Comparison of ENCODE assay signal across 15 cellular contexts in the genomic region with DNA sequence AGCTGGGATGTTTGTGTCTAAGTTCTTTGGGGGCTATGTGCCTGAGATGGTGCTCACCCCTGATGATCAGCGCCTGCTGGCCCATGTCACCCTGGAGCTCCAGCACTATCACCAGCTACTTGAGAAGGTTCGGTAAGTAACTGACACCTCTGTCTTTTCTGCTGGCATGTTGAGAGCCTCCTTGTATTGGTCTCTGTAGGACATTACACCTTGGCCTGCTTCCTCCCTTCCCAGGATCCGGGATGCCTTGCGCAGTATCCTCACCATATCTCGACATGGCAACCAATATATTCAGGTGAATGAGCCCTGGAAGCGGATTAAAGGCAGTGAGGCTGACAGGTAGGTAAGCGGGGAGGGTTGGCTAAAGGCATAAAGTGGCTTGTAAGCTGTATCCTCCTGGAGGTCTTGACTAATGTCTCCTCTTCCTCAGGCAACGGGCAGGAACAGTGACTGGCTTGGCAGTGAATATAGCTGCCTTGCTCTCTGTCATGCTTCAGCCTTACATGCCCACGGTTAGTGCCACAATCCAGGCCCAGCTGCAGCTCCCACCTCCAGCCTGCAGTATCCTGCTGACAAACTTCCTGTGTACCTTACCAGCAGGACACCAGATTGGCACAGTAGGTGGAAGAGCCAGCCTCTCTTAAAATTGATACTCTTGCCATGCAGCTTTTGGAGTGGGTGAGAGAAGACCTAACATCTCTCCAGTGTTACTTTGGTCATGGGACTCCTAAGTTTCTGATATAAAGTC. TPM values are rescaled to one million over a fixed set of nuclear protein-coding genes. Genes with fewer than 3 reads are reported as not detected.
A peak's percentile ranks its signal among the peaks of the same experiment; 100 is the strongest.
DNase-seq lines count a peak whose midpoint lies in the region; ATAC-seq and TF ChIP-seq lines count a peak whose summit lies in the region.
"Had no signal": no experiment of that assay in that cellular context is flagged by ENCODE, and none has a peak within 500 bp of the region (broad histone marks: within the 10 kb centered on the region; RNA-seq: fewer than 3 reads in every experiment).

No MANE protein-coding gene starts in this region.

- H3K4me2 ChIP-seq in smooth muscle cell, result no peak overlapping the region

- H3K9ac ChIP-seq in smooth muscle cell (ENCODE audit: low read depth), result no peak overlapping the region

- no peak overlapping the region for H2AFZ ChIP-seq in smooth muscle cell (ENCODE audit: low read depth)

- 66 to 67% methylated on average over 9 of the region's 9 CpGs for WGBS in body of pancreas, 2 donors
- 96% methylated on average over 9 of the region's 9 CpGs for WGBS in smooth muscle cell (ENCODE audit: low lambda C conversion rate)

- H3K9me3 ChIP-seq in body of pancreas, result no peaks in the 10 kb centered on the region
- H3K9me3 ChIP-seq in smooth muscle cell (replicated peaks; ENCODE audit: low read depth), result no peaks in the 10 kb centered on the region
- H3K9me3 ChIP-seq in Caco-2, result no peaks in the 10 kb centered on the region
- H3K9me3 ChIP-seq: transverse colon had no signal

- no TSS peak for BruUV-seq in Caco-2 (replicated peaks; lab: Mats Ljungman, UMichigan)

- no peak overlapping the region for H3K4me3 ChIP-seq in body of pancreas
- H3K4me3 ChIP-seq in smooth muscle cell, result no peak overlapping the region
- no peak overlapping the region for H3K4me3 ChIP-seq in Caco-2 (ENCODE audit: low read depth, low read length)
- H3K4me3 ChIP-seq: transverse colon had no signal

- peaks cover 37% of the 10 kb centered on the region for H3K4me1 Mint-ChIP-seq in activated naive CD4-positive, alpha-beta T cell treated with anti-CD3 and anti-CD28 coated beads, Interleukin-2, amount 50 U/mL, for 24 hours
- H3K4me1 Mint-ChIP-seq in Caco-2 (ENCODE audit: low read depth, unreplicated experiment), result peaks cover 22% of the 10 kb centered on the region

- peaks cover 25% of the 10 kb centered on the region for H3K36me3 Mint-ChIP-seq in activated naive CD4-positive, alpha-beta T cell treated with anti-CD3 and anti-CD28 coated beads, Interleukin-2, amount 50 U/mL, for 24 hours
- H3K36me3 Mint-ChIP-seq in activated naive CD4-positive, alpha-beta T cell treated with anti-CD3 and anti-CD28 coated beads, Interleukin-2, amount 50 U/mL, for 72 hours, result peaks cover 38 to 40% of the 10 kb centered on the region in 2 donors
- peaks cover 100% of the 10 kb centered on the region for H3K36me3 Mint-ChIP-seq in Caco-2 (ENCODE audit: insufficient read depth, unreplicated experiment)

- peaks cover 49% of the 10 kb centered on the region for H3K4me1 ChIP-seq in body of pancreas
- H3K4me1 ChIP-seq in smooth muscle cell (ENCODE audit: low read depth), result peaks cover 10% of the 10 kb centered on the region
- peaks cover 9% of the 10 kb centered on the region; the same call in 1 of the 2 replicates for H3K4me1 ChIP-seq in Caco-2

- ATAC-seq in activated naive CD4-positive, alpha-beta T cell treated with anti-CD3 and anti-CD28 coated beads, Interleukin-2, amount 50 U/mL, for 72 hours, result no peak
- no peak for ATAC-seq in body of pancreas
- ATAC-seq in HG03378 (IDR thresholded peaks at IDR 0.05; ENCODE audit: unreplicated experiment), result no peak

- peaks cover 50% of the 10 kb centered on the region for H4K20me1 ChIP-seq in smooth muscle cell (ENCODE audit: low read depth)

- TF ChIP-seq CTCF in body of pancreas (IDR thresholded peaks at IDR 0.05) (no peak), smooth muscle cell (IDR thresholded peaks at IDR 0.05; ENCODE audit: borderline replicate concordance, insufficient read depth, poor library complexity, severe bottlenecking) (no peak), Caco-2 (IDR thresholded peaks at IDR 0.05; ENCODE audit: insufficient read depth in 1 of 2, low read depth in 1 of 2, low read length in 1 of 2, severe bottlenecking in 1 of 2, unreplicated experiment in 1 of 2) (no peak)

- peaks cover 70% of the 10 kb centered on the region for H3F3A ChIP-seq in smooth muscle cell (ENCODE audit: low read depth)

- DNase-seq in activated naive CD4-positive, alpha-beta T cell treated with anti-CD3 and anti-CD28 coated beads, Interleukin-2, amount 50 U/mL, for 72 hours (ENCODE audit: low spot score in 2 of 2), result no peak
- peak; percentile 57 for DNase-seq in NCI-H2081 treated with DMSO at 0.1 percent for 48 hours (lab: John Stamatoyannopoulos, UW)
- DNase-seq in body of pancreas, result no peak
- DNase-seq in smooth muscle cell (lab: John Stamatoyannopoulos, UW; ENCODE audit: unreplicated experiment), result no peak
- DNase-seq in Caco-2, result no peak
- no peak for DNase-seq in anterior cingulate cortex (lab: John Stamatoyannopoulos, UW)
- DNase-seq: activated CD4-positive, alpha-beta T cell treated with anti-CD3 and anti-CD28 coated beads, Interleukin-2, amount 50 U/mL, for 4 hours; AML-193; caudate nucleus; DMS79; NCI-H526; stimulated activated CD4-positive, alpha-beta T cell treated with anti-CD3 and anti-CD28 coated beads, Interleukin-1b, Interleukin-23, amount 100 ng/mL, for 48 hours; transverse colon had no signal

- intact Hi-C loops in body of pancreas (cut with DNase I), result no loop called here
- intact Hi-C loops in Caco-2 (cut with micrococcal nuclease; ENCODE audit: unreplicated experiment), result no loop called here

- H3K27me3 Mint-ChIP-seq in activated naive CD4-positive, alpha-beta T cell treated with anti-CD3 and anti-CD28 coated beads, Interleukin-2, amount 50 U/mL, for 24 hours, result no peaks in the 10 kb centered on the region
- H3K27me3 Mint-ChIP-seq in Caco-2 (ENCODE audit: insufficient read depth, unreplicated experiment), result no peaks in the 10 kb centered on the region

- TF ChIP-seq POLR2A in body of pancreas (IDR thresholded peaks at IDR 0.05), result no peak

- H3K27me3 ChIP-seq in body of pancreas (no peaks in the 10 kb centered on the region), smooth muscle cell (ENCODE audit: low read depth) (no peaks in the 10 kb centered on the region), Caco-2 (replicated peaks; ENCODE audit: control insufficient read depth, insufficient read depth, low read length) (no peaks in the 10 kb centered on the region)
- H3K27me3 ChIP-seq: transverse colon had no signal

- POLR2A ChIA-PET in Caco-2 (lab: Charles Lee), result no interaction called here

- H3K4me3 Mint-ChIP-seq in activated naive CD4-positive, alpha-beta T cell treated with anti-CD3 and anti-CD28 coated beads, Interleukin-2, amount 50 U/mL, for 24 hours, result no peak overlapping the region
- H3K4me3 Mint-ChIP-seq in Caco-2 (ENCODE audit: unreplicated experiment), result no peak overlapping the region

- H3K27ac ChIP-seq in body of pancreas, result peak overlapping the region in 3 of 4 donors; percentile 19 to 41 (median 34)
- H3K27ac ChIP-seq in smooth muscle cell (ENCODE audit: low read depth), result peak overlapping the region; percentile 98
- H3K27ac ChIP-seq: transverse colon had no signal

- H3K36me3 ChIP-seq in body of pancreas (replicated peaks in 1 of 2; ENCODE audit: insufficient read depth in 1 of 2, low read depth in 2 of 2) (peaks cover 4 to 25% of the 10 kb centered on the region in 2 donors), smooth muscle cell (ENCODE audit: low read depth) (peaks cover 5% of the 10 kb centered on the region), Caco-2 (ENCODE audit: control insufficient read depth, insufficient read depth, low read length) (peaks cover 4% of the 10 kb centered on the region)

- peak overlapping the region; percentile 62 for H3K27ac Mint-ChIP-seq in activated naive CD4-positive, alpha-beta T cell treated with anti-CD3 and anti-CD28 coated beads, Interleukin-2, amount 50 U/mL, for 24 hours
- H3K27ac Mint-ChIP-seq in activated naive CD4-positive, alpha-beta T cell treated with anti-CD3 and anti-CD28 coated beads, Interleukin-2, amount 50 U/mL, for 72 hours, result peak overlapping the region in 1 of 2 donors; percentile 3
- no peak overlapping the region for H3K27ac Mint-ChIP-seq in Caco-2 (ENCODE audit: unreplicated experiment)

- H3K9me3 Mint-ChIP-seq in activated naive CD4-positive, alpha-beta T cell treated with anti-CD3 and anti-CD28 coated beads, Interleukin-2, amount 50 U/mL, for 24 hours, result no peaks in the 10 kb centered on the region
- H3K9me3 Mint-ChIP-seq in activated naive CD4-positive, alpha-beta T cell treated with anti-CD3 and anti-CD28 coated beads, Interleukin-2, amount 50 U/mL, for 72 hours, result no peaks in the 10 kb centered on the region
- H3K9me3 Mint-ChIP-seq in Caco-2 (ENCODE audit: unreplicated experiment), result no peaks in the 10 kb centered on the region

- CTCF ChIA-PET in Caco-2 (lab: Charles Lee), result no interaction called here

- peaks cover 31% of the 10 kb centered on the region for H3K79me2 ChIP-seq in smooth muscle cell (ENCODE audit: low read depth)

RNA-seq across cellular contexts. Expression of a gene that starts 5.4 kb away (rescaled TPM):
- 10 to 100 TPM; 24.9 to 79.8 TPM for total RNA-seq in activated naive CD4-positive, alpha-beta T cell treated with anti-CD3 and anti-CD28 coated beads, Interleukin-2, amount 50 U/mL, for 72 hours
- 10 to 100 TPM in 1 of 2 donors, 1 to 10 TPM in 1; 7.3 to 12.7 TPM for total RNA-seq in body of pancreas
- 25.8 and 28.4 TPM in 2 replicates for total RNA-seq in smooth muscle cell
- polyA plus RNA-seq in smooth muscle cell, result 27.8 and 43.5 TPM in 2 replicates
- 62.7 and 79.2 TPM in 2 replicates for total RNA-seq in Caco-2 (2022)

RNA-seq across cellular contexts. Expression of a gene that starts 7.7 kb away (rescaled TPM):
- total RNA-seq in activated naive CD4-positive, alpha-beta T cell treated with anti-CD3 and anti-CD28 coated beads, Interleukin-2, amount 50 U/mL, for 72 hours, result 10 to 100 TPM; 66.4 to 77.5 TPM
- 10 to 100 TPM; 22.7 to 30.6 TPM for total RNA-seq in body of pancreas
- total RNA-seq in smooth muscle cell, result 3.7 and 9.1 TPM in 2 replicates
- polyA plus RNA-seq in smooth muscle cell, result 11.7 and 18.4 TPM in 2 replicates
- total RNA-seq in Caco-2 (2022), result 82.2 and 105 TPM in 2 replicates

RNA-seq across cellular contexts. Expression of a gene that starts 27.0 kb away (rescaled TPM):
- total RNA-seq in activated naive CD4-positive, alpha-beta T cell treated with anti-CD3 and anti-CD28 coated beads, Interleukin-2, amount 50 U/mL, for 72 hours, result 100 to 1,000 TPM; 267 to 292 TPM
- 100 to 1,000 TPM in 1 of 2 donors, 10 to 100 TPM in 1; 61.7 to 103 TPM for total RNA-seq in body of pancreas
- 192 and 629 TPM in 2 replicates for total RNA-seq in smooth muscle cell
- polyA plus RNA-seq in smooth muscle cell, result 186 and 187 TPM in 2 replicates
- total RNA-seq in Caco-2 (2022), result 515 and 583 TPM in 2 replicates

RNA-seq across cellular contexts. Expression of a gene that starts 32.1 kb away (rescaled TPM):
- 100 to 1,000 TPM in 1 of 2 donors, 10 to 100 TPM in 1; 77.1 to 122 TPM for total RNA-seq in activated naive CD4-positive, alpha-beta T cell treated with anti-CD3 and anti-CD28 coated beads, Interleukin-2, amount 50 U/mL, for 72 hours
- total RNA-seq in body of pancreas (10 to 100 TPM; 80.1 to 89.2 TPM), smooth muscle cell (88.0 and 107 TPM in 2 replicates), Caco-2 (2022) (89.4 and 94.4 TPM in 2 replicates)
- polyA plus RNA-seq in smooth muscle cell, result 119 and 127 TPM in 2 replicates

RNA-seq across cellular contexts. Expression of a gene that starts 35.0 kb away (rescaled TPM):
- total RNA-seq in activated naive CD4-positive, alpha-beta T cell treated with anti-CD3 and anti-CD28 coated beads, Interleukin-2, amount 50 U/mL, for 72 hours, result 1 to 10 TPM in 1 of 2 donors, under 1 TPM in 1; 0.75 to 3.4 TPM
- total RNA-seq in body of pancreas (1 to 10 TPM in 1 of 2 donors, under 1 TPM in 1; 0.33 to 1.3 TPM), smooth muscle cell (2.2 and 2.8 TPM in 2 replicates), Caco-2 (2022) (0.05 TPM in 1 of 2 replicates, not detected in the other)
- 0.34 and 0.53 TPM in 2 replicates for polyA plus RNA-seq in smooth muscle cell
